In the genomic region with DNA sequence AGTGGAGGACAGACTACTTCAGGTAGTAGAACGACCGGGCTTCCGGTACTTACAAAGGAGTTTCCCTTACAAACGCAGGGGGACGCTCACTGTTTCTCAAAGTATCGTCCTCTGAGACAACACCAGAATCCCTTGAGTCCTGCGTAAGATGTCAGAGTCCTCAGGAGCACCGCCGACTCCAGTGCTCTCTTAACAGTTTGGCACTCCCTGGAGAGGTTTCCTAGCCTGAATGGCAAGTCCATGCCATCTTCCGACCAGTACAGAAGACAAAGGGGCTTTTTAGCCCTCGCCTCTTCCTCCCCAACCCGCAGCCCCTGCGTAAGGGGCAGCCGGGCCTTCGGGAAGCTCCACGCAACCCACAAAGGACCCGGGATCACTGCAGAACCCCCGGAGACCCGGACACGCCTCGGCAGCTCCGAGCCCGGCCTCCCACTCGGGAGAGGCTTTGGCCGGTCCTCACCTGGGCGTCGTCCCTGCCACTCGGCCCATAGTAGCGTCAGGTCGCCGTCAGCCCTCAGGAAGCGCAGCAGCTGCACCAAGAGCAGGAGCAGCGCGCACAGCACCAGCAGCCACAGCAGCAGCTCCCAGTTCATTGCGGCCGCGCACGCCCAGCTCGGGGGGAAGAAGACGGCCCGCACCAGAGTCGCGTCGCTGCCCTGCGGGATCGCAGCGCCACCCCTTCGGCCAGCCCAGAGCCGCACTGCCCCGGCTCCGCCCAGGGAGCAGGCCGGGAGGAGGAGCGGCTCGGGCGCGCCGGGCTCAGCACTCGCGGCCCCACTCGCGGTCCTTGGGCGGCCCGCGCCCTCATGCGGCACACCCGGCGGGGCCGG, we compare ENCODE assay signal across 1 cellular context.
TF ChIP-seq lines count a peak whose summit lies in the region.

A gene with protein sequence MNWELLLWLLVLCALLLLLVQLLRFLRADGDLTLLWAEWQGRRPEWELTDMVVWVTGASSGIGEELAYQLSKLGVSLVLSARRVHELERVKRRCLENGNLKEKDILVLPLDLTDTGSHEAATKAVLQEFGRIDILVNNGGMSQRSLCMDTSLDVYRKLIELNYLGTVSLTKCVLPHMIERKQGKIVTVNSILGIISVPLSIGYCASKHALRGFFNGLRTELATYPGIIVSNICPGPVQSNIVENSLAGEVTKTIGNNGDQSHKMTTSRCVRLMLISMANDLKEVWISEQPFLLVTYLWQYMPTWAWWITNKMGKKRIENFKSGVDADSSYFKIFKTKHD (minus strand): TSS at position 682 of the 830 bp plus-strand sequence. CDS start 89 bp downstream, at position 593.

TF ChIP-seq in HepG2, 621 proteins besides CTCF, POLR2A, EP300 and RAD21 (continued from another document and continues in another):
- TF ChIP-seq, protein P1, sequence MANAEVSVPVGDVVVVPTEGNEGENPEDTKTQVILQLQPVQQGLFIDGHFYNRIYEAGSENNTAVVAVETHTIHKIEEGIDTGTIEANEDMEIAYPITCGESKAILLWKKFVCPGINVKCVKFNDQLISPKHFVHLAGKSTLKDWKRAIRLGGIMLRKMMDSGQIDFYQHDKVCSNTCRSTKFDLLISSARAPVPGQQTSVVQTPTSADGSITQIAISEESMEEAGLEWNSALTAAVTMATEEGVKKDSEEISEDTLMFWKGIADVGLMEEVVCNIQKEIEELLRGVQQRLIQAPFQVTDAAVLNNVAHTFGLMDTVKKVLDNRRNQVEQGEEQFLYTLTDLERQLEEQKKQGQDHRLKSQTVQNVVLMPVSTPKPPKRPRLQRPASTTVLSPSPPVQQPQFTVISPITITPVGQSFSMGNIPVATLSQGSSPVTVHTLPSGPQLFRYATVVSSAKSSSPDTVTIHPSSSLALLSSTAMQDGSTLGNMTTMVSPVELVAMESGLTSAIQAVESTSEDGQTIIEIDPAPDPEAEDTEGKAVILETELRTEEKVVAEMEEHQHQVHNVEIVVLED (CRISPR knock-in tag; IDR thresholded peaks at IDR 0.05; ENCODE audit: borderline replicate concordance), result peak; percentile 70
- peak; percentile 54 for TF ChIP-seq YY1 (IDR thresholded peaks at IDR 0.05; ENCODE audit: insufficient read depth, insufficient replicate concordance, low read depth, low read length)
- no peak for TF ChIP-seq REL (CRISPR knock-in tag; conservative IDR thresholded peaks at IDR 0.05)
- peak; percentile 93 for TF ChIP-seq ZFY (CRISPR knock-in tag; IDR thresholded peaks at IDR 0.05)
- TF ChIP-seq, protein P2, sequence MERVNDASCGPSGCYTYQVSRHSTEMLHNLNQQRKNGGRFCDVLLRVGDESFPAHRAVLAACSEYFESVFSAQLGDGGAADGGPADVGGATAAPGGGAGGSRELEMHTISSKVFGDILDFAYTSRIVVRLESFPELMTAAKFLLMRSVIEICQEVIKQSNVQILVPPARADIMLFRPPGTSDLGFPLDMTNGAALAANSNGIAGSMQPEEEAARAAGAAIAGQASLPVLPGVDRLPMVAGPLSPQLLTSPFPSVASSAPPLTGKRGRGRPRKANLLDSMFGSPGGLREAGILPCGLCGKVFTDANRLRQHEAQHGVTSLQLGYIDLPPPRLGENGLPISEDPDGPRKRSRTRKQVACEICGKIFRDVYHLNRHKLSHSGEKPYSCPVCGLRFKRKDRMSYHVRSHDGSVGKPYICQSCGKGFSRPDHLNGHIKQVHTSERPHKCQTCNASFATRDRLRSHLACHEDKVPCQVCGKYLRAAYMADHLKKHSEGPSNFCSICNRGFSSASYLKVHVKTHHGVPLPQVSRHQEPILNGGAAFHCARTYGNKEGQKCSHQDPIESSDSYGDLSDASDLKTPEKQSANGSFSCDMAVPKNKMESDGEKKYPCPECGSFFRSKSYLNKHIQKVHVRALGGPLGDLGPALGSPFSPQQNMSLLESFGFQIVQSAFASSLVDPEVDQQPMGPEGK (CRISPR knock-in tag; IDR thresholded peaks at IDR 0.05), result peak; percentile 29; the same call in 1 of the 2 replicates
- peak; percentile 75; the same call in 1 of the 2 replicates for TF ChIP-seq KLF6 (CRISPR knock-in tag; IDR thresholded peaks at IDR 0.05)
- TF ChIP-seq PHF5A (CRISPR knock-in tag; IDR thresholded peaks at IDR 0.05; ENCODE audit: low read depth, unreplicated experiment), result peak; percentile 30
- TF ChIP-seq NFKB2 (CRISPR knock-in tag; IDR thresholded peaks at IDR 0.05; ENCODE audit: borderline replicate concordance), result peak; percentile 62; the same call in 1 of the 2 replicates
- 0 out of 2 replicates have a peak, but pooled peaks have one; percentile 40 for TF ChIP-seq ZNF44 (CRISPR knock-in tag; IDR thresholded peaks at IDR 0.05)
- TF ChIP-seq KDM2A (CRISPR knock-in tag; IDR thresholded peaks at IDR 0.05; ENCODE audit: borderline replicate concordance, low read depth), result peak; percentile 96
- TF ChIP-seq ARHGAP35 (CRISPR knock-in tag; IDR thresholded peaks at IDR 0.05; ENCODE audit: borderline replicate concordance), result 0 out of 2 replicates have a peak, but pooled peaks have one; percentile 36
- TF ChIP-seq TEAD2 (CRISPR knock-in tag; IDR thresholded peaks at IDR 0.05), result no peak
- peak; percentile 80 for TF ChIP-seq ZNF121 (CRISPR knock-in tag; IDR thresholded peaks at IDR 0.05)
- TF ChIP-seq, protein P3, sequence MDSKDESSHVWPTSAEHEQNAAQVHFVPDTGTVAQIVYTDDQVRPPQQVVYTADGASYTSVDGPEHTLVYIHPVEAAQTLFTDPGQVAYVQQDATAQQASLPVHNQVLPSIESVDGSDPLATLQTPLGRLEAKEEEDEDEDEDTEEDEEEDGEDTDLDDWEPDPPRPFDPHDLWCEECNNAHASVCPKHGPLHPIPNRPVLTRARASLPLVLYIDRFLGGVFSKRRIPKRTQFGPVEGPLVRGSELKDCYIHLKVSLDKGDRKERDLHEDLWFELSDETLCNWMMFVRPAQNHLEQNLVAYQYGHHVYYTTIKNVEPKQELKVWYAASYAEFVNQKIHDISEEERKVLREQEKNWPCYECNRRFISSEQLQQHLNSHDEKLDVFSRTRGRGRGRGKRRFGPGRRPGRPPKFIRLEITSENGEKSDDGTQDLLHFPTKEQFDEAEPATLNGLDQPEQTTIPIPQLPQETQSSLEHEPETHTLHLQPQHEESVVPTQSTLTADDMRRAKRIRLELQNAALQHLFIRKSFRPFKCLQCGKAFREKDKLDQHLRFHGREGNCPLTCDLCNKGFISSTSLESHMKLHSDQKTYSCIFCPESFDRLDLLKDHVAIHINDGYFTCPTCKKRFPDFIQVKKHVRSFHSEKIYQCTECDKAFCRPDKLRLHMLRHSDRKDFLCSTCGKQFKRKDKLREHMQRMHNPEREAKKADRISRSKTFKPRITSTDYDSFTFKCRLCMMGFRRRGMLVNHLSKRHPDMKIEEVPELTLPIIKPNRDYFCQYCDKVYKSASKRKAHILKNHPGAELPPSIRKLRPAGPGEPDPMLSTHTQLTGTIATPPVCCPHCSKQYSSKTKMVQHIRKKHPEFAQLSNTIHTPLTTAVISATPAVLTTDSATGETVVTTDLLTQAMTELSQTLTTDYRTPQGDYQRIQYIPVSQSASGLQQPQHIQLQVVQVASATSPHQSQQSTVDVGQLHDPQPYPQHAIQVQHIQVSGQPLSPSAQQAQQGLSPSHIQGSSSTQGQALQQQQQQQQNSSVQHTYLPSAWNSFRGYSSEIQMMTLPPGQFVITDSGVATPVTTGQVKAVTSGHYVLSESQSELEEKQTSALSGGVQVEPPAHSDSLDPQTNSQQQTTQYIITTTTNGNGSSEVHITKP (CRISPR knock-in tag; IDR thresholded peaks at IDR 0.05; ENCODE audit: low read depth), result no peak; the same call in 1 of the 2 replicates
- TF ChIP-seq, protein P4, sequence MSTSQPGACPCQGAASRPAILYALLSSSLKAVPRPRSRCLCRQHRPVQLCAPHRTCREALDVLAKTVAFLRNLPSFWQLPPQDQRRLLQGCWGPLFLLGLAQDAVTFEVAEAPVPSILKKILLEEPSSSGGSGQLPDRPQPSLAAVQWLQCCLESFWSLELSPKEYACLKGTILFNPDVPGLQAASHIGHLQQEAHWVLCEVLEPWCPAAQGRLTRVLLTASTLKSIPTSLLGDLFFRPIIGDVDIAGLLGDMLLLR (CRISPR knock-in tag; IDR thresholded peaks at IDR 0.05), result no peak
- TF ChIP-seq ERF (CRISPR knock-in tag; IDR thresholded peaks at IDR 0.05), result peak; percentile 32; the same call in 1 of the 2 replicates
- TF ChIP-seq PITX1 (CRISPR knock-in tag; IDR thresholded peaks at IDR 0.05), result 0 out of 2 replicates have a peak, but pooled peaks have one; percentile 44
- TF ChIP-seq ZNF331 (CRISPR knock-in tag; IDR thresholded peaks at IDR 0.05), result peak; percentile 68; the same call in 1 of the 2 replicates
- peak; percentile 93 for TF ChIP-seq ZSCAN25 (CRISPR knock-in tag; IDR thresholded peaks at IDR 0.05)
- TF ChIP-seq ZNF274 (CRISPR knock-in tag; IDR thresholded peaks at IDR 0.05), result peak; percentile 87
- TF ChIP-seq TMF1 (CRISPR knock-in tag; IDR thresholded peaks at IDR 0.05; ENCODE audit: low read depth), result no peak
- TF ChIP-seq, protein P5, sequence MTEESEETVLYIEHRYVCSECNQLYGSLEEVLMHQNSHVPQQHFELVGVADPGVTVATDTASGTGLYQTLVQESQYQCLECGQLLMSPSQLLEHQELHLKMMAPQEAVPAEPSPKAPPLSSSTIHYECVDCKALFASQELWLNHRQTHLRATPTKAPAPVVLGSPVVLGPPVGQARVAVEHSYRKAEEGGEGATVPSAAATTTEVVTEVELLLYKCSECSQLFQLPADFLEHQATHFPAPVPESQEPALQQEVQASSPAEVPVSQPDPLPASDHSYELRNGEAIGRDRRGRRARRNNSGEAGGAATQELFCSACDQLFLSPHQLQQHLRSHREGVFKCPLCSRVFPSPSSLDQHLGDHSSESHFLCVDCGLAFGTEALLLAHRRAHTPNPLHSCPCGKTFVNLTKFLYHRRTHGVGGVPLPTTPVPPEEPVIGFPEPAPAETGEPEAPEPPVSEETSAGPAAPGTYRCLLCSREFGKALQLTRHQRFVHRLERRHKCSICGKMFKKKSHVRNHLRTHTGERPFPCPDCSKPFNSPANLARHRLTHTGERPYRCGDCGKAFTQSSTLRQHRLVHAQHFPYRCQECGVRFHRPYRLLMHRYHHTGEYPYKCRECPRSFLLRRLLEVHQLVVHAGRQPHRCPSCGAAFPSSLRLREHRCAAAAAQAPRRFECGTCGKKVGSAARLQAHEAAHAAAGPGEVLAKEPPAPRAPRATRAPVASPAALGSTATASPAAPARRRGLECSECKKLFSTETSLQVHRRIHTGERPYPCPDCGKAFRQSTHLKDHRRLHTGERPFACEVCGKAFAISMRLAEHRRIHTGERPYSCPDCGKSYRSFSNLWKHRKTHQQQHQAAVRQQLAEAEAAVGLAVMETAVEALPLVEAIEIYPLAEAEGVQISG (CRISPR knock-in tag; IDR thresholded peaks at IDR 0.05), result peak; percentile 74
- TF ChIP-seq, protein P6, sequence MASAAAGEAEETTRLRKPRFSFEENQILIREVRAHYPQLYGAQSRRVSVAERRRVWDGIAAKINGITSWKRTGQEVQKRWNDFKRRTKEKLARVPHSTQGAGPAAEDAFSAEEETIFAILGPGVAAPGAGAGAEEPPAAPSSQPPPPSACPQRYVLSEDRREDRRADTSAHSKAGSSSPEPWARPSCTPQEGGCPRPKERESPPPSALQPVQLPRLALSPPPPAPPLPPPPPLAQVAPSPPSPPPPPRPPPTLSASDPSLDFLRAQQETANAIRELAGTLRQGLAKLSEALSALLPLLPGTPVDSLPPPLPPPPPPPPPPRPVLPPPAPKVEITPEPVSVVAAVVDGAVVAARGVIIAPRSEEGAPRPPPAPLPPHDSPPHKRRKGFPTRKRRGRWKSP (CRISPR knock-in tag; IDR thresholded peaks at IDR 0.05), result peak; percentile 88
- TF ChIP-seq, protein P7, sequence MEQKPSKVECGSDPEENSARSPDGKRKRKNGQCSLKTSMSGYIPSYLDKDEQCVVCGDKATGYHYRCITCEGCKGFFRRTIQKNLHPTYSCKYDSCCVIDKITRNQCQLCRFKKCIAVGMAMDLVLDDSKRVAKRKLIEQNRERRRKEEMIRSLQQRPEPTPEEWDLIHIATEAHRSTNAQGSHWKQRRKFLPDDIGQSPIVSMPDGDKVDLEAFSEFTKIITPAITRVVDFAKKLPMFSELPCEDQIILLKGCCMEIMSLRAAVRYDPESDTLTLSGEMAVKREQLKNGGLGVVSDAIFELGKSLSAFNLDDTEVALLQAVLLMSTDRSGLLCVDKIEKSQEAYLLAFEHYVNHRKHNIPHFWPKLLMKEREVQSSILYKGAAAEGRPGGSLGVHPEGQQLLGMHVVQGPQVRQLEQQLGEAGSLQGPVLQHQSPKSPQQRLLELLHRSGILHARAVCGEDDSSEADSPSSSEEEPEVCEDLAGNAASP (CRISPR knock-in tag; IDR thresholded peaks at IDR 0.05; ENCODE audit: borderline replicate concordance), result peak; percentile 49; the same call in 1 of the 2 replicates
- TF ChIP-seq SP140L (CRISPR knock-in tag; IDR thresholded peaks at IDR 0.05; ENCODE audit: borderline replicate concordance), result no peak
- 0 out of 2 replicates have a peak, but pooled peaks have one; percentile 22 for TF ChIP-seq HOXA5 (CRISPR knock-in tag; IDR thresholded peaks at IDR 0.05)
- TF ChIP-seq ZNF777 (CRISPR knock-in tag; IDR thresholded peaks at IDR 0.05), result peak; percentile 57; the same call in 1 of the 2 replicates
- peak; percentile 84 for TF ChIP-seq XRCC5 (optimal IDR thresholded peaks at IDR 0.05; ENCODE audit: low read length)
- TF ChIP-seq FOXK2 (IDR thresholded peaks at IDR 0.05), result no peak
- TF ChIP-seq AGO2 (optimal IDR thresholded peaks at IDR 0.05; ENCODE audit: low read depth, low read length), result peak; percentile 86
- TF ChIP-seq ZFP1 (CRISPR knock-in tag; IDR thresholded peaks at IDR 0.05), result no peak
- TF ChIP-seq ZNF790 (CRISPR knock-in tag; IDR thresholded peaks at IDR 0.05; ENCODE audit: borderline replicate concordance), result peak; percentile 73; the same call in 1 of the 2 replicates
- peak; percentile 51; the same call in 1 of the 2 replicates for TF ChIP-seq MEIS1 (CRISPR knock-in tag; IDR thresholded peaks at IDR 0.05; ENCODE audit: borderline replicate concordance)
- TF ChIP-seq SOX13 (IDR thresholded peaks at IDR 0.05), result no peak
- peak in 1 of 2 experiments; percentile 17; a peak in 1 of 4 replicates for TF ChIP-seq SOX13 (CRISPR knock-in tag; conservative IDR thresholded peaks at IDR 0.05 in 1 of 2, IDR thresholded peaks at IDR 0.05 in 1 of 2)
- peak; percentile 53 for TF ChIP-seq HDAC2 (CRISPR knock-in tag; IDR thresholded peaks at IDR 0.05)
- peak; percentile 90; the same call in 1 of the 2 replicates for TF ChIP-seq GLI4 (CRISPR knock-in tag; IDR thresholded peaks at IDR 0.05; ENCODE audit: borderline replicate concordance)
- TF ChIP-seq, protein P8, sequence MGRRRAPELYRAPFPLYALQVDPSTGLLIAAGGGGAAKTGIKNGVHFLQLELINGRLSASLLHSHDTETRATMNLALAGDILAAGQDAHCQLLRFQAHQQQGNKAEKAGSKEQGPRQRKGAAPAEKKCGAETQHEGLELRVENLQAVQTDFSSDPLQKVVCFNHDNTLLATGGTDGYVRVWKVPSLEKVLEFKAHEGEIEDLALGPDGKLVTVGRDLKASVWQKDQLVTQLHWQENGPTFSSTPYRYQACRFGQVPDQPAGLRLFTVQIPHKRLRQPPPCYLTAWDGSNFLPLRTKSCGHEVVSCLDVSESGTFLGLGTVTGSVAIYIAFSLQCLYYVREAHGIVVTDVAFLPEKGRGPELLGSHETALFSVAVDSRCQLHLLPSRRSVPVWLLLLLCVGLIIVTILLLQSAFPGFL (CRISPR knock-in tag; IDR thresholded peaks at IDR 0.05), result no peak
- TF ChIP-seq ZNF709 (CRISPR knock-in tag; IDR thresholded peaks at IDR 0.05), result peak; percentile 77; the same call in 1 of the 2 replicates
- 0 out of 2 replicates have a peak, but pooled peaks have one; percentile 7 for TF ChIP-seq ZNF629 (CRISPR knock-in tag; conservative IDR thresholded peaks at IDR 0.05)
- peak; percentile 88; the same call in 1 of the 2 replicates for TF ChIP-seq ZNF138 (CRISPR knock-in tag; IDR thresholded peaks at IDR 0.05; ENCODE audit: low read depth)
- TF ChIP-seq HOXA9 (CRISPR knock-in tag; IDR thresholded peaks at IDR 0.05; ENCODE audit: borderline replicate concordance), result no peak
- TF ChIP-seq ZNF619 (CRISPR knock-in tag; IDR thresholded peaks at IDR 0.05), result peak; percentile 48; the same call in 1 of the 2 replicates
- peak; percentile 23; the same call in 1 of the 2 replicates for TF ChIP-seq GATAD1 (CRISPR knock-in tag; IDR thresholded peaks at IDR 0.05)
